ENCODE assay signal across 1 cellular context in genomic region chr19:35048911-35049411, GRCh38.
TF ChIP-seq lines count a peak whose summit lies in the region.

No MANE protein-coding gene starts in this region.

TF ChIP-seq in HepG2, 621 proteins besides CTCF, POLR2A, EP300 and RAD21:
- TF ChIP-seq RBFOX2 (IDR thresholded peaks at IDR 0.05; ENCODE audit: low read depth, low read length): peak; percentile 84
- peak; percentile 29; the same call in 1 of the 2 replicates for TF ChIP-seq POLR2AphosphoS5 (IDR thresholded peaks at IDR 0.05; ENCODE audit: low read depth, low read length)
- TF ChIP-seq AGO2 (optimal IDR thresholded peaks at IDR 0.05; ENCODE audit: low read depth, low read length): peak; percentile 95
- peak; percentile 27 for TF ChIP-seq ZNF687 (CRISPR knock-in tag; IDR thresholded peaks at IDR 0.05)
- no peak for TF ChIP-seq KAT7 (CRISPR knock-in tag; IDR thresholded peaks at IDR 0.05; ENCODE audit: borderline replicate concordance)
